Comparison of ENCODE assay signal across 2 cellular contexts in genomic region chr6:43539409-43539808, GRCh38.
TF ChIP-seq lines count a peak whose summit lies in the region.

No MANE protein-coding gene starts in this region.

TF ChIP-seq in K562, 482 proteins besides CTCF, POLR2A, EP300 and RAD21:
- TF ChIP-seq POLR2G (IDR thresholded peaks at IDR 0.05; ENCODE audit: low read depth, low read length) (peak; percentile 53; the same call in 1 of the 2 replicates), RBFOX2 (IDR thresholded peaks at IDR 0.05; ENCODE audit: low read depth, low read length) (peak; percentile 37; the same call in 1 of the 2 replicates), ZBTB33 (CRISPR knock-in tag; IDR thresholded peaks at IDR 0.05) (peak; percentile 29; the same call in 1 of the 2 replicates)

TF ChIP-seq in HepG2, 621 proteins besides CTCF, POLR2A, EP300 and RAD21:
- peak; percentile 26 for TF ChIP-seq AGO2 (optimal IDR thresholded peaks at IDR 0.05; ENCODE audit: low read depth, low read length)
